ENCODE assay signal across 17 cellular contexts in the genomic region with DNA sequence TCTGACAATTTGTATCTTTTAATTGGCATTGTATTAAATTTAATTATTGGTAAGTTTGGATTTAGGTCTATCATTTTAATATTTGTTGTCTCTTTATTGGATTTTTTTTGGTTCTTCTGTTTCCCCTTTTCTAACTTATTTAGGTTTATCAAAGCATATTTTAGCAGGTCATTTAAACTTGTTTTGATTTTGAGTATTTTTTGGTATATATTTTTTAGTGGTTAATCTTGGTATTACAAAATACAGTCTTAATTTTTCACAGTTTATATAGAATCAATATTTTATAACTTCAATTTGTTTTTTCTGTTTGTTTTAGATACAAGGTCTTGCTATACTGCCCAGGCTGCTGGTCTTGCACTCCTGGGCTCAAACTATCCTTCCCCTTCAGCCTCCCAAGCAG. TPM values are rescaled to one million over a fixed set of nuclear protein-coding genes. Genes with fewer than 3 reads are reported as not detected.
DNase-seq lines count a peak whose midpoint lies in the region; ATAC-seq, FAIRE-seq and TF ChIP-seq lines count a peak whose summit lies in the region.
"Had no signal": no experiment of that assay in that cellular context is flagged by ENCODE, and none has a peak within 500 bp of the region (broad histone marks: within the 10 kb centered on the region; RNA-seq: fewer than 3 reads in every experiment).

No MANE protein-coding gene starts in this region.

- CTCF ChIA-PET in OCI-LY7 (lab: Charles Lee; ENCODE audit: unreplicated experiment), result no interaction called here
- CTCF ChIA-PET in activated CD4-positive, alpha-beta memory T cell treated with anti-CD3 and anti-CD28 coated beads, Interleukin-2, amount 10 ng/mL, durations not matched to agents 7 days and 5 days (lab: Charles Lee), result no interaction called here

- H3K36me3 ChIP-seq in OCI-LY7 (ENCODE audit: insufficient read depth, low read length) (no peaks in the 10 kb centered on the region), kidney (ENCODE audit: control insufficient read depth in 1 of 2, insufficient read depth in 2 of 2, low read length in 2 of 2) (no peaks in the 10 kb centered on the region)
- H3K36me3 ChIP-seq: BLaER1 treated with 17β-estradiol and CSF1 and Interleukin-3, amounts not matched to agents 10 nM and 100 nM; HAP-1 had no signal

- H3K4me1 ChIP-seq in OCI-LY7 (ENCODE audit: insufficient read depth, low read length, poor library complexity, severe bottlenecking) (no peaks in the 10 kb centered on the region), kidney (ENCODE audit: control insufficient read depth in 1 of 2, insufficient read depth in 1 of 2, low read depth in 1 of 2, low read length in 2 of 2) (no peaks in the 10 kb centered on the region)
- H3K4me1 ChIP-seq: HAP-1 had no signal

- no peak for ATAC-seq in GM21360 (IDR thresholded peaks at IDR 0.05; ENCODE audit: unreplicated experiment)
- ATAC-seq: CD8-positive, alpha-beta T cell; GM12878 had no signal

- H3K9me3 Mint-ChIP-seq in endothelial cell (ENCODE audit: unreplicated experiment), result no peaks in the 10 kb centered on the region
- H3K9me3 Mint-ChIP-seq in activated CD4-positive, alpha-beta memory T cell treated with anti-CD3 and anti-CD28 coated beads, Interleukin-2, amount 10 ng/mL, durations not matched to agents 7 days and 5 days, result peaks cover 8% of the 10 kb centered on the region

- no peaks in the 10 kb centered on the region for H3K9me2 ChIP-seq in OCI-LY7 (ENCODE audit: insufficient read depth, low read length)

- H3K27ac ChIP-seq in OCI-LY7 (ENCODE audit: low read depth, low read length, poor library complexity, severe bottlenecking) (no peak overlapping the region), kidney (ENCODE audit: low read depth in 2 of 2, low read length in 2 of 2) (no peak overlapping the region)
- H3K27ac ChIP-seq: BLaER1 treated with 17β-estradiol and CSF1 and Interleukin-3, amounts not matched to agents 10 nM and 100 nM; GM23248 had no signal

- H3K79me2 ChIP-seq in OCI-LY7 (ENCODE audit: insufficient read depth, low read depth, low read length), result no peaks in the 10 kb centered on the region

- no peaks in the 10 kb centered on the region for H3K36me3 Mint-ChIP-seq in endothelial cell (ENCODE audit: low read depth, unreplicated experiment)
- no peaks in the 10 kb centered on the region for H3K36me3 Mint-ChIP-seq in activated CD4-positive, alpha-beta memory T cell treated with anti-CD3 and anti-CD28 coated beads, Interleukin-2, amount 10 ng/mL, durations not matched to agents 7 days and 5 days (ENCODE audit: low read depth)
- H3K36me3 Mint-ChIP-seq: CD8-positive, alpha-beta T cell had no signal

- H3K27me3 Mint-ChIP-seq in endothelial cell (ENCODE audit: unreplicated experiment), result no peaks in the 10 kb centered on the region
- H3K27me3 Mint-ChIP-seq in activated CD4-positive, alpha-beta memory T cell treated with anti-CD3 and anti-CD28 coated beads, Interleukin-2, amount 10 ng/mL, durations not matched to agents 7 days and 5 days, result peaks cover 9% of the 10 kb centered on the region

- H3K9me3 ChIP-seq in OCI-LY7 (ENCODE audit: low read length) (0 out of 2 replicates have a peak, but pooled peaks cover 4% of the 10 kb centered on the region), kidney (ENCODE audit: control insufficient read depth in 1 of 2, low read length in 2 of 2) (peaks cover 2 to 11% of the 10 kb centered on the region in 2 donors)
- H3K9me3 ChIP-seq: HAP-1 had no signal

- no peak overlapping the region for H3K27ac Mint-ChIP-seq in endothelial cell (ENCODE audit: unreplicated experiment)
- no peak overlapping the region for H3K27ac Mint-ChIP-seq in activated CD4-positive, alpha-beta memory T cell treated with anti-CD3 and anti-CD28 coated beads, Interleukin-2, amount 10 ng/mL, durations not matched to agents 7 days and 5 days
- H3K27ac Mint-ChIP-seq: B cell; CD8-positive, alpha-beta T cell had no signal

- DNase-seq in OCI-LY7 (ENCODE audit: low spot score) (no peak), endothelial cell (ENCODE audit: low spot score) (no peak), kidney (no peak), glomerular visceral epithelial cell (ENCODE audit: extremely low spot score) (no peak), foreskin fibroblast (no peak)
- no peak for DNase-seq in activated CD4-positive, alpha-beta memory T cell treated with anti-CD3 and anti-CD28 coated beads, Interleukin-2, amount 10 ng/mL, durations not matched to agents 7 days and 5 days
- DNase-seq: Calu3; CD8-positive, alpha-beta T cell; DMS79 treated with DMSO at 0.1 percent for 48 hours; GM23248; IMR-90 had no signal

- no peak overlapping the region for H3K4me2 ChIP-seq in OCI-LY7 (ENCODE audit: low read length)
- H3K4me2 ChIP-seq: BLaER1 treated with 17β-estradiol and CSF1 and Interleukin-3, amounts not matched to agents 10 nM and 100 nM had no signal

- FAIRE-seq in kidney (lab: Jason Lieb, UNC), result peak; percentile 25
- FAIRE-seq: GM12878, HTR-8/SVneo had no signal

- no peak overlapping the region for H2AFZ ChIP-seq in OCI-LY7 (ENCODE audit: low read length)
- H2AFZ ChIP-seq: GM23248 had no signal

- no peak overlapping the region for H3K4me3 Mint-ChIP-seq in endothelial cell (ENCODE audit: unreplicated experiment)
- no peak overlapping the region for H3K4me3 Mint-ChIP-seq in activated CD4-positive, alpha-beta memory T cell treated with anti-CD3 and anti-CD28 coated beads, Interleukin-2, amount 10 ng/mL, durations not matched to agents 7 days and 5 days
- H3K4me3 Mint-ChIP-seq: B cell; CD8-positive, alpha-beta T cell had no signal

- H4K20me1 ChIP-seq in OCI-LY7 (ENCODE audit: insufficient read depth, low read length), result no peaks in the 10 kb centered on the region
- H4K20me1 ChIP-seq: BLaER1 treated with 17β-estradiol and CSF1 and Interleukin-3, amounts not matched to agents 10 nM and 100 nM had no signal

- H3K4me3 ChIP-seq in OCI-LY7 (ENCODE audit: low read depth, low read length, poor library complexity, severe bottlenecking), result no peak overlapping the region
- no peak overlapping the region for H3K4me3 ChIP-seq in kidney (ENCODE audit: low read length in 2 of 2)
- H3K4me3 ChIP-seq in foreskin fibroblast (ENCODE audit: low read depth in 1 of 2, low read length in 2 of 2), result no peak overlapping the region
- H3K4me3 ChIP-seq: BLaER1 treated with 17β-estradiol and CSF1 and Interleukin-3, amounts not matched to agents 10 nM and 100 nM; GM12878; GM23248; HAP-1 had no signal

- intact Hi-C loops in OCI-LY7 (cut with micrococcal nuclease; ENCODE audit: unreplicated experiment), result no loop called here
- intact Hi-C loops in kidney (cut with DNase I), result no loop called here

- no TSS peak for BruUV-seq in OCI-LY7 (replicated peaks; lab: Mats Ljungman, UMichigan)

- peak; percentile 28; the same call in 1 of the 2 replicates for TF ChIP-seq CTCF in OCI-LY7 (conservative IDR thresholded peaks at IDR 0.05; ENCODE audit: low read length)
- TF ChIP-seq CTCF in endothelial cell (IDR thresholded peaks at IDR 0.05; ENCODE audit: unreplicated experiment), result peak; percentile 36
- no peak for TF ChIP-seq CTCF in kidney (IDR thresholded peaks at IDR 0.05; ENCODE audit: borderline replicate concordance, extremely low read depth, insufficient read depth)
- TF ChIP-seq CTCF in foreskin fibroblast (IDR thresholded peaks at IDR 0.05; ENCODE audit: low read depth, low read length), result no peak

- POLR2A ChIA-PET in OCI-LY7 (lab: Charles Lee), result no interaction called here
- POLR2A ChIA-PET in activated CD4-positive, alpha-beta memory T cell treated with anti-CD3 and anti-CD28 coated beads, Interleukin-2, amount 10 ng/mL, durations not matched to agents 7 days and 5 days (lab: Charles Lee), result no interaction called here

- H3K4me1 Mint-ChIP-seq in endothelial cell (ENCODE audit: unreplicated experiment), result no peaks in the 10 kb centered on the region
- no peaks in the 10 kb centered on the region for H3K4me1 Mint-ChIP-seq in activated CD4-positive, alpha-beta memory T cell treated with anti-CD3 and anti-CD28 coated beads, Interleukin-2, amount 10 ng/mL, durations not matched to agents 7 days and 5 days
- H3K4me1 Mint-ChIP-seq: B cell had no signal

- H3K9ac ChIP-seq in kidney (ENCODE audit: low read length in 2 of 2), result no peak overlapping the region
- H3K9ac ChIP-seq: BLaER1 treated with 17β-estradiol and CSF1 and Interleukin-3, amounts not matched to agents 10 nM and 100 nM; GM23248 had no signal

RNA-seq across cellular contexts. Expression of a gene that starts 15.5 kb away (rescaled TPM):
- total RNA-seq in OCI-LY7 (2014; rRNA removed; shearing (Covaris generic)), result 0.95 and 1.0 TPM in 2 replicates
- 1.4 and 1.7 TPM in 2 replicates for total RNA-seq in OCI-LY7 (2022)
- total RNA-seq in endothelial cell (ENCODE audit: unreplicated experiment), result 1.7 TPM
- total RNA-seq in kidney, result 6.7 TPM
- 1.7 TPM for polyA plus RNA-seq in kidney (ENCODE audit: insufficient read depth, low read depth, low replicate concordance)
- under 1 TPM in 1 of 2 experiments, not detected in 1; 0.23 TPM for total RNA-seq in activated CD4-positive, alpha-beta memory T cell treated with anti-CD3 and anti-CD28 coated beads, Interleukin-2, amount 10 ng/mL, durations not matched to agents 7 days and 5 days
- total RNA-seq: Calu3; CD8-positive, alpha-beta T cell; IMR-90 had no signal
- polyA plus RNA-seq: IMR-90 had no signal

Comparison
In these comparisons a context has a peak if more than half of its experiments do, and no peak if none do; other contexts are left out.
1. CTCF ChIP-seq: peak in OCI-LY7 (single experiment) and endothelial cell (single experiment); none in kidney (single experiment) and foreskin fibroblast (single experiment).